Comparison of ENCODE assay signal across 2 cellular contexts in genomic region chr1:179814513-179814838, GRCh38.
TF ChIP-seq lines count a peak whose summit lies in the region.

No MANE protein-coding gene starts in this region.

TF ChIP-seq in endothelial cell of umbilical vein, 7 proteins besides CTCF, POLR2A, EP300 and RAD21 (continued from another document):
- TF ChIP-seq JUN (IDR thresholded peaks at IDR 0.05; ENCODE audit: borderline replicate concordance, insufficient read depth, insufficient read length, low read depth) (no peak), MAX (IDR thresholded peaks at IDR 0.05; ENCODE audit: insufficient read depth, insufficient read length) (no peak)
TF ChIP-seq in endothelial cell of umbilical vein: peak in this region for 0.

TF ChIP-seq in neural cell, 6 proteins besides CTCF, POLR2A, EP300 and RAD21 (continued from another document):
- no peak for TF ChIP-seq REST (IDR thresholded peaks at IDR 0.05; ENCODE audit: borderline replicate concordance)
- TF ChIP-seq POLR2AphosphoS5 (IDR thresholded peaks at IDR 0.05) = no peak
- TF ChIP-seq EZH2 (IDR thresholded peaks at IDR 0.05; ENCODE audit: borderline replicate concordance, insufficient read depth, low read length, poor library complexity, severe bottlenecking) = no peak
- no peak for TF ChIP-seq SMC3 (conservative IDR thresholded peaks at IDR 0.05; ENCODE audit: poor library complexity)
